Comparison of ENCODE assay signal across 14 cellular contexts in the genomic region with DNA sequence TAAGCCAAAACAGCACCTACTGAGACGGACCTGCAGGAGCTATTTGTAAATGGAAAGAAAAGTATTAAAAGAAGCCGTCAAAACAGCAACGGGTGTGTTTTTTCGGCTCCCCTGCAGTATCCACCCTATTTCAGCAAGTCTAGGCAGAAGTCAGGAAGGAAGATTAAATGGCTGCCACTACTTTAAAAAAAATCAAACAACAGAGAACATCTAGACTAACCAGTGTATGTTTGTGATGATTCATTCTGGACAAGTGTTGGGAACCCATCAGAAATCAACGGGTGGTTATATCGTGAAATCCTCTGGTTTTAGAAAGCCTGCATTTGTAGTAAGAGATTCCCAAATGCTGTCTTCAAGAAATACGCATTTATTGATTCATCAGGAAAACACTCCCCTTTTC. TPM values are rescaled to one million over a fixed set of nuclear protein-coding genes. Genes with fewer than 3 reads are reported as not detected.
A peak's percentile ranks its signal among the peaks of the same experiment; 100 is the strongest.
DNase-seq lines count a peak whose midpoint lies in the region; ATAC-seq, FAIRE-seq and TF ChIP-seq lines count a peak whose summit lies in the region.
"Had no signal": no experiment of that assay in that cellular context is flagged by ENCODE, and none has a peak within 500 bp of the region (broad histone marks: within the 10 kb centered on the region; RNA-seq: fewer than 3 reads in every experiment).

No MANE protein-coding gene starts in this region.

- H3K4me2 ChIP-seq in GM23338 (peak overlapping the region; percentile 5; the same call in 1 of the 2 replicates), smooth muscle cell (peak overlapping the region; percentile 58)

- no peak for DNase-seq in GM23338 (ENCODE audit: low spot score)
- DNase-seq in RCC 7860 (ENCODE audit: low spot score), result peak; percentile 13
- DNase-seq in epithelial cell of esophagus (ENCODE audit: low read depth), result peak; percentile 70
- no peak for DNase-seq in smooth muscle cell (lab: John Stamatoyannopoulos, UW; ENCODE audit: unreplicated experiment)
- no peak for DNase-seq in cerebellar cortex (ENCODE audit: low spot score)
- DNase-seq in UCSD-AML1 (lab: John Stamatoyannopoulos, UW; ENCODE audit: unreplicated experiment), result no peak
- no peak for DNase-seq in NCI-H187 treated with DMSO at 0.1 percent for 48 hours (lab: John Stamatoyannopoulos, UW)
- DNase-seq: body of pancreas, DMS79 treated with DMSO at 0.1 percent for 48 hours, midbrain, psoas muscle, RPMI8226 had no signal

- H3K4me1 Mint-ChIP-seq in GM23338, result peaks cover 51% of the 10 kb centered on the region

- peak overlapping the region; percentile 35 for H3K9ac ChIP-seq in smooth muscle cell (ENCODE audit: low read depth)

- no peak for TF ChIP-seq CTCF in GM23338 (conservative IDR thresholded peaks at IDR 0.05; ENCODE audit: low read depth in 2 of 2)
- TF ChIP-seq CTCF in epithelial cell of esophagus (IDR thresholded peaks at IDR 0.05; ENCODE audit: insufficient read depth, low read depth, low read length, missing control alignments), result no peak
- no peak for TF ChIP-seq CTCF in smooth muscle cell (IDR thresholded peaks at IDR 0.05; ENCODE audit: borderline replicate concordance, insufficient read depth, poor library complexity, severe bottlenecking)

- no peak overlapping the region for H3K4me3 ChIP-seq in GM23338
- H3K4me3 ChIP-seq in epithelial cell of esophagus (ENCODE audit: low read length), result no peak overlapping the region
- H3K4me3 ChIP-seq in smooth muscle cell, result no peak overlapping the region
- H3K4me3 ChIP-seq: body of pancreas, psoas muscle, thoracic aorta had no signal

- H3K27me3 ChIP-seq in GM23338 (ENCODE audit: insufficient read depth) (no peaks in the 10 kb centered on the region), smooth muscle cell (ENCODE audit: low read depth) (peaks cover 38% of the 10 kb centered on the region)

- H3K36me3 ChIP-seq in GM23338 (ENCODE audit: insufficient read depth), result peaks cover 5% of the 10 kb centered on the region; the same call in 1 of the 2 replicates
- no peaks in the 10 kb centered on the region for H3K36me3 ChIP-seq in smooth muscle cell (ENCODE audit: low read depth)
- H3K36me3 ChIP-seq: thoracic aorta had no signal

- FAIRE-seq in RCC 7860 (lab: Jason Lieb, UNC), result peak; percentile 35
- FAIRE-seq: endometrium had no signal

- 0 out of 2 replicates have a peak, but pooled peaks cover 3% of the 10 kb centered on the region for H4K20me1 ChIP-seq in GM23338 (replicated peaks; ENCODE audit: insufficient read depth)
- H4K20me1 ChIP-seq in smooth muscle cell (ENCODE audit: low read depth), result no peaks in the 10 kb centered on the region

- H3K9me2 ChIP-seq in GM23338 (ENCODE audit: insufficient read depth), result peaks cover 5% of the 10 kb centered on the region; the same call in 1 of the 2 replicates

- peaks cover 7% of the 10 kb centered on the region for H3K79me2 ChIP-seq in GM23338 (replicated peaks; ENCODE audit: insufficient read depth)
- H3K79me2 ChIP-seq in smooth muscle cell (ENCODE audit: low read depth), result no peaks in the 10 kb centered on the region

- H3F3A ChIP-seq in GM23338 (replicated peaks; ENCODE audit: low read depth) (no peaks in the 10 kb centered on the region; the same call in 1 of the 2 replicates), smooth muscle cell (ENCODE audit: low read depth) (no peaks in the 10 kb centered on the region)

- H3K4me3 Mint-ChIP-seq in GM23338, result no peak overlapping the region

- WGBS in smooth muscle cell (ENCODE audit: low lambda C conversion rate), result 45% methylated on average over 7 of the region's 7 CpGs

- peak; percentile 17; the same call in 1 of the 3 replicates for ATAC-seq in GM23338
- ATAC-seq: body of pancreas, psoas muscle had no signal

- peak overlapping the region; percentile 82; the same call in 1 of the 2 replicates for H3K27ac Mint-ChIP-seq in GM23338

- peaks cover 2% of the 10 kb centered on the region; the same call in 1 of the 3 replicates for H3K9me3 Mint-ChIP-seq in GM23338

- H3K4me1 ChIP-seq in GM23338 (ENCODE audit: insufficient read depth) (peaks cover 34% of the 10 kb centered on the region), smooth muscle cell (ENCODE audit: low read depth) (no peaks in the 10 kb centered on the region)
- H3K4me1 ChIP-seq: body of pancreas, psoas muscle had no signal

- H3K9me3 ChIP-seq in smooth muscle cell (replicated peaks; ENCODE audit: low read depth), result no peaks in the 10 kb centered on the region
- H3K9me3 ChIP-seq: body of pancreas, psoas muscle, thoracic aorta had no signal

- peaks cover 13% of the 10 kb centered on the region; the same call in 2 of the 3 replicates for H3K36me3 Mint-ChIP-seq in GM23338 (ENCODE audit: low read depth)

- peaks cover 8% of the 10 kb centered on the region for H3K27me3 Mint-ChIP-seq in GM23338 (ENCODE audit: insufficient read depth, low read depth, poor library complexity)

- H2AFZ ChIP-seq in GM23338 (peak overlapping the region; percentile 49), smooth muscle cell (ENCODE audit: low read depth) (no peak overlapping the region)

- H3K27ac ChIP-seq in GM23338 (ENCODE audit: low read depth), result peak overlapping the region; percentile 5; the same call in 1 of the 2 replicates
- H3K27ac ChIP-seq in smooth muscle cell (ENCODE audit: low read depth), result peak overlapping the region; percentile 78
- H3K27ac ChIP-seq: body of pancreas, psoas muscle, thoracic aorta had no signal

TF ChIP-seq in GM23338, 12 proteins besides CTCF, POLR2A, EP300 and RAD21 (continues in another document):
- TF ChIP-seq, protein P1, sequence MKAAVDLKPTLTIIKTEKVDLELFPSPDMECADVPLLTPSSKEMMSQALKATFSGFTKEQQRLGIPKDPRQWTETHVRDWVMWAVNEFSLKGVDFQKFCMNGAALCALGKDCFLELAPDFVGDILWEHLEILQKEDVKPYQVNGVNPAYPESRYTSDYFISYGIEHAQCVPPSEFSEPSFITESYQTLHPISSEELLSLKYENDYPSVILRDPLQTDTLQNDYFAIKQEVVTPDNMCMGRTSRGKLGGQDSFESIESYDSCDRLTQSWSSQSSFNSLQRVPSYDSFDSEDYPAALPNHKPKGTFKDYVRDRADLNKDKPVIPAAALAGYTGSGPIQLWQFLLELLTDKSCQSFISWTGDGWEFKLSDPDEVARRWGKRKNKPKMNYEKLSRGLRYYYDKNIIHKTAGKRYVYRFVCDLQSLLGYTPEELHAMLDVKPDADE (IDR thresholded peaks at IDR 0.05), result no peak
- TF ChIP-seq POLR2AphosphoS5 (IDR thresholded peaks at IDR 0.05; ENCODE audit: low read depth), result no peak
- no peak for TF ChIP-seq REST (IDR thresholded peaks at IDR 0.05; ENCODE audit: unreplicated experiment)
- TF ChIP-seq ZNF114 (CRISPR knock-in tag; IDR thresholded peaks at IDR 0.05), result no peak
- TF ChIP-seq EZH2 (IDR thresholded peaks at IDR 0.05; ENCODE audit: low read depth, unreplicated experiment), result no peak
- no peak for TF ChIP-seq STAT1 (IDR thresholded peaks at IDR 0.05; ENCODE audit: unreplicated experiment)

RNA-seq across cellular contexts. Expression of gene PMAIP1, which starts 9.0 kb away (rescaled TPM):
- total RNA-seq in GM23338 (2014; rRNA removed; shearing (Covaris generic)), result 151 and 156 TPM in 2 replicates
- polyA plus RNA-seq in GM23338 (2016; fragmentation: Nextera tagmentation; extraction: Ambion mirVana) (274 and 296 TPM in 2 replicates), smooth muscle cell (18.0 and 36.7 TPM in 2 replicates)
- total RNA-seq in smooth muscle cell, result 35.9 and 37.5 TPM in 2 replicates
- total RNA-seq: thoracic aorta had no signal

Comparison
In these comparisons a context has a peak if more than half of its experiments do, and no peak if none do; other contexts are left out.
1. DNase-seq: peak in RCC 7860 (single experiment) and epithelial cell of esophagus (single experiment); none in GM23338 (single experiment), smooth muscle cell (single experiment), cerebellar cortex (single experiment), UCSD-AML1 (single experiment) and NCI-H187 treated with DMSO at 0.1 percent for 48 hours (single experiment).